12 cellular contexts compared by ENCODE assay signal in the genomic region with DNA sequence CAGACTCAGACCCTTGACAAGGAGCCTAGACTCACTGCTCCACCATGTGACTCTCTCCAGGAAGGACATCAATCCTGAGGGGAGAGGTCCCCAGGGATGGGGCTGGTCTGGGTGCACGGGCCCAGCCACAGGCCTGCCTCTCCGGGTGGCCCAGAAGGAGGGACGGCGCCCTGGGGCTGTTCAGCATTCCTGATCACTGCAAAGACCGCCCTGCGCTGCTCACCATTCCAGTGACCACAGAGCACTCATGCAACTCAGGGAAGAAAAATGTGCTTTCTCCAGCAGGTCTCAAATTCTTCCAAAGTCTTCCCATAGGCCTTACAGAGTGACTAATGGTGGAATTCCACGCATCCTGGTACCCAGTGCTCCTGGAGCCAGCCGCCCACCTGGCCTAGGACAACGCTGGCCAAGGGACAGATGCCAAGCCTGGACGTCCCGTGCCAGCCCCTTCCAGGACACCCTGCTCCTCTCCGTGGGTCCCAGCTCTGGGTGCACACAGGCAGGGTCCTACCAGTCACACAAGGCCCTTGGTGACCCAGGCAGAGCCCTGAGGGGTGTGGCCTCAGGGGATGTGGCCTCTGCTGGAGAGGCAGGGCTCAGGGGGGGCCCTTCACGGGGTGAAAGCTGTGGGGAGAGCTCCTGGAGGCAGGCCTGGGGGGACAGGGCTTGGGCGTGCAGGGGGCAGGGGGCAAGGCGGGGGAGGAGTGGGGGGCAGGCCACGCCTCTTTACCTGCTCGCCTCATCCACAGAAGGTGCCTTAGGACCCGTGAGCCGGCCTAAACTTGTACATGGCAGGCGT.
DNase-seq lines count a peak whose midpoint lies in the region; ATAC-seq and TF ChIP-seq lines count a peak whose summit lies in the region.
"Had no signal": no experiment of that assay in that cellular context is flagged by ENCODE, and none has a peak within 500 bp of the region (broad histone marks: within the 10 kb centered on the region; RNA-seq: fewer than 3 reads in every experiment).

No MANE protein-coding gene starts in this region.

- no peak for ATAC-seq in GM18858 (IDR thresholded peaks at IDR 0.05; ENCODE audit: unreplicated experiment)
- ATAC-seq in GM19395 (IDR thresholded peaks at IDR 0.05; ENCODE audit: unreplicated experiment) = no peak

- no peak overlapping the region for H3K27ac ChIP-seq in right atrium auricular region
- H3K27ac ChIP-seq: tibial artery had no signal

- intact Hi-C loops in cardiac septum (cut with DNase I) = loop anchor here (5.0 kb wide), 1 partner anchor 136 kb away; no protein-coding TSS in a partner anchor

- H3K4me3 ChIP-seq in right atrium auricular region (no peak overlapping the region), astrocyte of the cerebellum (ENCODE audit: low read depth, low read length) (no peak overlapping the region), kidney epithelial cell (ENCODE audit: low read depth, low read length) (peak overlapping the region; percentile 35)

- H3K36me3 ChIP-seq in right atrium auricular region = no peaks in the 10 kb centered on the region
- no peaks in the 10 kb centered on the region for H3K36me3 ChIP-seq in kidney epithelial cell (ENCODE audit: control insufficient read depth, insufficient read depth, low read length)
- H3K36me3 ChIP-seq: tibial artery had no signal

- H3K27me3 ChIP-seq in right atrium auricular region (no peaks in the 10 kb centered on the region), kidney epithelial cell (ENCODE audit: control insufficient read depth, insufficient read depth, low read length) (no peaks in the 10 kb centered on the region)

- TF ChIP-seq CTCF in right atrium auricular region (IDR thresholded peaks at IDR 0.05) = no peak
- TF ChIP-seq CTCF in astrocyte of the cerebellum (IDR thresholded peaks at IDR 0.05; ENCODE audit: low read depth, low read length, missing control alignments) = no peak
- no peak for TF ChIP-seq CTCF in kidney epithelial cell (IDR thresholded peaks at IDR 0.05; ENCODE audit: insufficient read depth, low read length, poor library complexity, severe bottlenecking)

- no peaks in the 10 kb centered on the region for H3K4me1 ChIP-seq in right atrium auricular region

- peak; percentile 70 for DNase-seq in cardiac septum (ENCODE audit: low spot score)
- no peak for DNase-seq in right atrium auricular region (ENCODE audit: low spot score)
- DNase-seq in astrocyte of the cerebellum (ENCODE audit: low read depth) = peak; percentile 63
- peak; percentile 56 for DNase-seq in kidney epithelial cell (ENCODE audit: low read depth)
- no peak for DNase-seq in NCI-H187 (lab: John Stamatoyannopoulos, UW)
- DNase-seq in iPS-NIHi11 (ENCODE audit: low spot score) = no peak
- DNase-seq: 8988T; activated naive CD4-positive, alpha-beta T cell treated with anti-CD3 and anti-CD28 coated beads, Interleukin-2, amount 10 ng/mL, durations not matched to agents 7 days and 5 days; stimulated activated CD4-positive, alpha-beta T cell treated with anti-CD3 and anti-CD28 coated beads, Interleukin-4, amount 100 ng/mL, for 24 hours had no signal

- H3K9me3 ChIP-seq in right atrium auricular region = no peaks in the 10 kb centered on the region
- H3K9me3 ChIP-seq: tibial artery had no signal

- in situ Hi-C loops in astrocyte of the cerebellum (cut with HindIII; ENCODE audit: low sequenced_read_pairs) = no loop called here

Comparison
In these comparisons a context has a peak if more than half of its experiments do, and no peak if none do; other contexts are left out.
1. DNase-seq: peak in cardiac septum (single experiment), astrocyte of the cerebellum (single experiment) and kidney epithelial cell (single experiment); none in right atrium auricular region (single experiment), NCI-H187 (0 of 2) and iPS-NIHi11 (single experiment).